9 cellular contexts compared by ENCODE assay signal in the genomic region with DNA sequence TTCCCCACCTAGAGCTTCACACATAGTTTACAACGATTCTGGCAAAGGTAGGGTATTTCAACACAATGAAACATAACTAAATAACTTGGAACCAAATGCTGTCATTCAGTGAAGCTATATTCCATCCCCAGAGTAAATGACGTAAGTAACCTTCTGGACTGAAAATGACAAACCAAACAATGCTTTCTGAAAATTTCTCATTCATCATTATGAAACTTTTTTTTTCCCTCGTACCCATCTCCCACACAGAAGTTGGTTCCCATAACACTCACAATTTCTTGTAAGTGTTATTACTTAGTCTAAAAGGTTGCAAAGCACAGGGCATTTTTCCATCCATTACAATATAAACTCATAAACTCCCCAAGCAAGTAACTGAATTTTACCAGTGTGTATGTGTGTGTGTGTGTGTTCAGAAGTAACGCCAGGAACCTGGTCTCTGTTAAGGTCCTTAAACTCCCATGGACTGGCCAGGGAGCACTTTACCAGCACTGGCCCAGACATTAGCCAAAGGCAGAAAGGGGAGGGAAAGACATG. TPM values are rescaled to one million over a fixed set of nuclear protein-coding genes. Genes with fewer than 3 reads are reported as not detected.
DNase-seq lines count a peak whose midpoint lies in the region; ATAC-seq and TF ChIP-seq lines count a peak whose summit lies in the region.
"Had no signal": no experiment of that assay in that cellular context is flagged by ENCODE, and none has a peak within 500 bp of the region (broad histone marks: within the 10 kb centered on the region; RNA-seq: fewer than 3 reads in every experiment).

No MANE protein-coding gene starts in this region.

- H3K27ac Mint-ChIP-seq in activated CD8-positive, alpha-beta T cell treated with anti-CD3 and anti-CD28 coated beads for 36 hours: peak overlapping the region; percentile 100
- peak overlapping the region; percentile 91 to 99 for H3K27ac Mint-ChIP-seq in natural killer cell treated with Interleukin-12 subunit alpha and Interleukin-12 subunit beta and Interleukin-15 and Interleukin-18, amount 100 ng/mL, for 72 hours

- WGBS in GM23248 (ENCODE audit: low coverage in 1 of 2, low lambda C conversion rate in 2 of 2, missing lambda C conversion rate in 2 of 2), 2 experiments: 56 to 57% methylated on average over 4 of the region's 4 CpGs
- WGBS in SK-N-SH (ENCODE audit: low lambda C conversion rate): 96% methylated on average over 4 of the region's 4 CpGs

- intact Hi-C loops in activated CD8-positive, alpha-beta T cell treated with anti-CD3 and anti-CD28 coated beads for 36 hours (cut with micrococcal nuclease): loop anchor here (1.0 to 10.0 kb wide), 4 partner anchors 26 to 508 kb away; a partner anchor contains a TSS

- no peaks in the 10 kb centered on the region for H3K27me3 Mint-ChIP-seq in activated CD8-positive, alpha-beta T cell treated with anti-CD3 and anti-CD28 coated beads for 36 hours
- no peaks in the 10 kb centered on the region for H3K27me3 Mint-ChIP-seq in natural killer cell treated with Interleukin-12 subunit alpha and Interleukin-12 subunit beta and Interleukin-15 and Interleukin-18, amount 100 ng/mL, for 72 hours

- H3K4me2 ChIP-seq in GM23248 (ENCODE audit: unreplicated experiment) (no peak overlapping the region), SK-N-SH (no peak overlapping the region)

- no peak for TF ChIP-seq EP300 in SK-N-SH (IDR thresholded peaks at IDR 0.05; ENCODE audit: borderline replicate concordance in 1 of 2, low read depth in 1 of 2, low read length in 1 of 2)

- in situ Hi-C loops in GM23248 (cut with MboI): no loop called here

- H3K4me1 Mint-ChIP-seq in activated CD8-positive, alpha-beta T cell treated with anti-CD3 and anti-CD28 coated beads for 36 hours (ENCODE audit: low read depth): peaks cover 85% of the 10 kb centered on the region
- H3K4me1 Mint-ChIP-seq in natural killer cell treated with Interleukin-12 subunit alpha and Interleukin-12 subunit beta and Interleukin-15 and Interleukin-18, amount 100 ng/mL, for 72 hours (ENCODE audit: low read depth in 2 of 2): peaks cover 72 to 86% of the 10 kb centered on the region in 2 donors

- H3K36me3 ChIP-seq in GM23248 (ENCODE audit: low read depth) (peaks cover 10% of the 10 kb centered on the region), SK-N-SH (replicated peaks in 1 of 2; ENCODE audit: control insufficient read depth in 1 of 2, insufficient read depth in 2 of 2, low read length in 1 of 2) (peaks cover 2 to 25% of the 10 kb centered on the region in 2 experiments)

- H3K9ac ChIP-seq in GM23248: no peak overlapping the region; the same call in 1 of the 2 replicates
- no peak overlapping the region for H3K9ac ChIP-seq in SK-N-SH

- H4K20me1 ChIP-seq in GM23248 (ENCODE audit: insufficient read depth): no peaks in the 10 kb centered on the region
- no peaks in the 10 kb centered on the region for H4K20me1 ChIP-seq in SK-N-SH (ENCODE audit: insufficient read depth)

- H3K9me2 ChIP-seq in GM23248 (ENCODE audit: insufficient read depth): no peaks in the 10 kb centered on the region
- no peaks in the 10 kb centered on the region for H3K9me2 ChIP-seq in SK-N-SH

- H3K79me2 ChIP-seq in GM23248 (ENCODE audit: insufficient read depth) (peaks cover 96% of the 10 kb centered on the region), SK-N-SH (ENCODE audit: insufficient read depth) (peaks cover 39% of the 10 kb centered on the region)

- peak; percentile 47 for DNase-seq in GM23248
- DNase-seq in activated CD8-positive, alpha-beta T cell treated with anti-CD3 and anti-CD28 coated beads for 36 hours: no peak
- DNase-seq in natural killer cell treated with Interleukin-12 subunit alpha and Interleukin-12 subunit beta and Interleukin-15 and Interleukin-18, amount 100 ng/mL, for 72 hours (ENCODE audit: low spot score): no peak
- DNase-seq in LoVo (ENCODE audit: low spot score): no peak
- no peak for DNase-seq in GM03348 (ENCODE audit: low spot score)
- DNase-seq in SK-N-SH: no peak
- DNase-seq: midbrain, NCI-H1092 had no signal

- no peak overlapping the region for H3K4me3 ChIP-seq in GM23248
- no peak overlapping the region for H3K4me3 ChIP-seq in SK-N-SH (ENCODE audit: low read depth in 2 of 2, low read length in 1 of 2)

- no peaks in the 10 kb centered on the region for H3K9me3 ChIP-seq in GM23248 (ENCODE audit: low read depth)
- no peaks in the 10 kb centered on the region for H3K9me3 ChIP-seq in SK-N-SH

- H3K9me3 Mint-ChIP-seq in activated CD8-positive, alpha-beta T cell treated with anti-CD3 and anti-CD28 coated beads for 36 hours: no peaks in the 10 kb centered on the region
- H3K9me3 Mint-ChIP-seq in natural killer cell treated with Interleukin-12 subunit alpha and Interleukin-12 subunit beta and Interleukin-15 and Interleukin-18, amount 100 ng/mL, for 72 hours: no peaks in the 10 kb centered on the region

- no peak for TF ChIP-seq RAD21 in SK-N-SH (IDR thresholded peaks at IDR 0.05; ENCODE audit: low read length)

- peak overlapping the region; percentile 52 for H3K4me3 Mint-ChIP-seq in activated CD8-positive, alpha-beta T cell treated with anti-CD3 and anti-CD28 coated beads for 36 hours
- H3K4me3 Mint-ChIP-seq in natural killer cell treated with Interleukin-12 subunit alpha and Interleukin-12 subunit beta and Interleukin-15 and Interleukin-18, amount 100 ng/mL, for 72 hours: peak overlapping the region; percentile 85

- H3K27me3 ChIP-seq in GM23248 (replicated peaks; ENCODE audit: insufficient read depth) (no peaks in the 10 kb centered on the region), SK-N-SH (ENCODE audit: insufficient read depth) (no peaks in the 10 kb centered on the region)

- no peak for TF ChIP-seq CTCF in activated CD8-positive, alpha-beta T cell treated with anti-CD3 and anti-CD28 coated beads for 36 hours (IDR thresholded peaks at IDR 0.05)
- no peak for TF ChIP-seq CTCF in SK-N-SH (IDR thresholded peaks at IDR 0.05)

- H3K36me3 Mint-ChIP-seq in activated CD8-positive, alpha-beta T cell treated with anti-CD3 and anti-CD28 coated beads for 36 hours (ENCODE audit: low read depth): peaks cover 72% of the 10 kb centered on the region
- H3K36me3 Mint-ChIP-seq in natural killer cell treated with Interleukin-12 subunit alpha and Interleukin-12 subunit beta and Interleukin-15 and Interleukin-18, amount 100 ng/mL, for 72 hours: peaks cover 34% of the 10 kb centered on the region

- H3K4me1 ChIP-seq in GM23248 (ENCODE audit: insufficient read depth): peaks cover 54% of the 10 kb centered on the region
- peaks cover 0 to 30% of the 10 kb centered on the region in 2 experiments; a peak in 2 of 4 replicates for H3K4me1 ChIP-seq in SK-N-SH (ENCODE audit: control insufficient read depth in 1 of 2, insufficient read depth in 2 of 2, low read depth in 1 of 2, low read length in 1 of 2)

- peak; percentile 50 for ATAC-seq in GM18870 (IDR thresholded peaks at IDR 0.05; ENCODE audit: unreplicated experiment)
- ATAC-seq in activated CD8-positive, alpha-beta T cell treated with anti-CD3 and anti-CD28 coated beads for 36 hours: peak; percentile 47
- ATAC-seq in natural killer cell treated with Interleukin-12 subunit alpha and Interleukin-12 subunit beta and Interleukin-15 and Interleukin-18, amount 100 ng/mL, for 72 hours: peak; percentile 56 to 71

- no peak overlapping the region for H2AFZ ChIP-seq in GM23248
- no peak overlapping the region for H2AFZ ChIP-seq in SK-N-SH (ENCODE audit: low read depth)

- CTCF ChIA-PET in activated CD8-positive, alpha-beta T cell treated with anti-CD3 and anti-CD28 coated beads for 36 hours (lab: Charles Lee): interaction anchor here (1.8 kb wide), 1 partner anchor 140 kb away, joined by 6 read pairs; no protein-coding TSS in a partner anchor
- CTCF ChIA-PET in SK-N-SH (lab: Yijun Ruan, JAX): no interaction called here

- peak overlapping the region; percentile 59 for H3K27ac ChIP-seq in GM23248
- peak overlapping the region in 1 of 2 experiments; percentile 50; a peak in 1 of 4 replicates for H3K27ac ChIP-seq in SK-N-SH (ENCODE audit: low read depth in 2 of 2, low read length in 1 of 2)

- POLR2A ChIA-PET in activated CD8-positive, alpha-beta T cell treated with anti-CD3 and anti-CD28 coated beads for 36 hours (lab: Charles Lee): interaction anchor here (0.7 to 4.5 kb wide), 3 partner anchors 20 to 238 kb away, joined by 3 to 33 read pairs (median 3); a partner anchor contains a TSS
- POLR2A ChIA-PET in SK-N-SH (lab: Yijun Ruan, JAX): no interaction called here

- H3F3A ChIP-seq in GM23248 (ENCODE audit: insufficient read depth): peaks cover 73% of the 10 kb centered on the region
- peaks cover 20% of the 10 kb centered on the region for H3F3A ChIP-seq in SK-N-SH (replicated peaks; ENCODE audit: insufficient read depth)

TF ChIP-seq in SK-N-SH, 30 proteins besides CTCF, POLR2A, EP300 and RAD21 (continues in another document):
- no peak for TF ChIP-seq SMC3 (IDR thresholded peaks at IDR 0.05; ENCODE audit: low read depth, low read length)
- no peak for TF ChIP-seq FOXJ3 (CRISPR knock-in tag; IDR thresholded peaks at IDR 0.05)

RNA-seq across cellular contexts. Expression of a gene that starts 41.6 kb away (rescaled TPM):
- total RNA-seq in GM23248 (2014; rRNA removed; shearing (Covaris generic)): 36.6 and 60.7 TPM in 2 replicates
- polyA plus RNA-seq in GM23248 (2016; fragmentation: Nextera tagmentation; extraction: Ambion mirVana) (36.4 and 41.9 TPM in 2 replicates), SK-N-SH (2012; rRNA removed) (4.4 and 5.1 TPM in 2 replicates)
- 100 to 1,000 TPM; 104 to 113 TPM for total RNA-seq in activated CD8-positive, alpha-beta T cell treated with anti-CD3 and anti-CD28 coated beads for 36 hours
- total RNA-seq in natural killer cell treated with Interleukin-12 subunit alpha and Interleukin-12 subunit beta and Interleukin-15 and Interleukin-18, amount 100 ng/mL, for 72 hours: 10 to 100 TPM; 70.8 to 78.3 TPM
- 3.5 TPM in 2 replicates for polyA plus RNA-seq in SK-N-SH (2012; cell fraction: cytosol; rRNA removed)
- polyA plus RNA-seq in SK-N-SH (2012; cell fraction: nucleus; rRNA removed): 13.9 and 16.6 TPM in 2 replicates
